In genomic region chr9:130116346-130116745, GRCh38 we compare ENCODE assay signal across 23 cellular contexts. TPM values are rescaled to one million over a fixed set of nuclear protein-coding genes. Genes with fewer than 3 reads are reported as not detected.
DNase-seq lines count a peak whose midpoint lies in the region; ATAC-seq and TF ChIP-seq lines count a peak whose summit lies in the region.
"Had no signal": no experiment of that assay in that cellular context is flagged by ENCODE, and none has a peak within 500 bp of the region (broad histone marks: within the 10 kb centered on the region; RNA-seq: fewer than 3 reads in every experiment).

No MANE protein-coding gene starts in this region.

- H3K27ac ChIP-seq in WERI-Rb-1 (peak overlapping the region; percentile 86), endodermal cell (ENCODE audit: low read depth, low read length) (no peak overlapping the region)
- H3K27ac ChIP-seq: KMS-11 had no signal

- H3K36me3 ChIP-seq in WERI-Rb-1 (peaks cover 6% of the 10 kb centered on the region), endodermal cell (ENCODE audit: control insufficient read depth, insufficient read depth, low read length) (peaks cover 41% of the 10 kb centered on the region)
- H3K36me3 ChIP-seq: BE2C had no signal

- H3K4me3 ChIP-seq in WERI-Rb-1 (ENCODE audit: low read depth, low read length) (no peak overlapping the region), endodermal cell (ENCODE audit: low read length) (no peak overlapping the region)

- POLR2A ChIA-PET in activated CD4-positive, alpha-beta T cell treated with anti-CD3 and anti-CD28 coated beads for 36 hours (lab: Charles Lee): no interaction called here

- WGBS in endodermal cell (ENCODE audit: insufficient coverage in 1 of 2, insufficient read length in 1 of 2), 2 experiments: 93 to 97% methylated on average over 3 to 9 of the region's 9 CpGs

- no peak for ATAC-seq in HG03025 (IDR thresholded peaks at IDR 0.05; ENCODE audit: low FRiP score, unreplicated experiment)
- ATAC-seq in activated CD4-positive, alpha-beta T cell treated with anti-CD3 and anti-CD28 coated beads for 36 hours: no peak
- ATAC-seq: HCT116 had no signal

- CTCF ChIA-PET in activated CD4-positive, alpha-beta T cell treated with anti-CD3 and anti-CD28 coated beads for 36 hours (lab: Charles Lee): interaction anchor here (0.6 to 1.4 kb wide), 7 partner anchors 8 to 974 kb away, joined by 3 to 4 read pairs (median 4); partner anchors contain the start of gene PTGES

- H3K27me3 ChIP-seq in WERI-Rb-1 (ENCODE audit: insufficient read depth, low read depth, severe bottlenecking) (no peaks in the 10 kb centered on the region), endodermal cell (ENCODE audit: control insufficient read depth, insufficient read depth, low read length, poor library complexity, severe bottlenecking) (no peaks in the 10 kb centered on the region)
- H3K27me3 ChIP-seq: BE2C had no signal

- H3K4me1 Mint-ChIP-seq in endodermal cell (peaks cover 30% of the 10 kb centered on the region), nephron progenitor cell (peaks cover 68% of the 10 kb centered on the region)
- H3K4me1 Mint-ChIP-seq in activated CD4-positive, alpha-beta T cell treated with anti-CD3 and anti-CD28 coated beads for 36 hours: peaks cover 10% of the 10 kb centered on the region

- no peaks in the 10 kb centered on the region for H3K4me1 ChIP-seq in endodermal cell (ENCODE audit: control insufficient read depth, insufficient read depth, low read length)

- intact Hi-C loops in activated CD4-positive, alpha-beta T cell treated with anti-CD3 and anti-CD28 coated beads for 36 hours (cut with DNase I, micrococcal nuclease): no loop called here

- H3K9me3 ChIP-seq in WERI-Rb-1 (ENCODE audit: severe bottlenecking): no peaks in the 10 kb centered on the region
- H3K9me3 ChIP-seq in endodermal cell (ENCODE audit: control insufficient read depth, low read length): no peaks in the 10 kb centered on the region
- H3K9me3 ChIP-seq: BE2C had no signal

- DNase-seq in WERI-Rb-1: no peak
- DNase-seq in endodermal cell: no peak
- DNase-seq in nephron progenitor cell: no peak
- no peak for DNase-seq in stimulated activated naive CD4-positive, alpha-beta T cell treated with Interleukin-2 at 50 U/mL for 16 hours (lab: John Stamatoyannopoulos, UW)
- DNase-seq in NCI-H2171 treated with DMSO at 0.1 percent for 48 hours (lab: John Stamatoyannopoulos, UW): no peak
- DNase-seq in activated CD4-positive, alpha-beta T cell treated with anti-CD3 and anti-CD28 coated beads for 36 hours: no peak
- DNase-seq: BE2C; CD4-positive, CD25-positive, alpha-beta regulatory T cell; COR-L47; DMS79 treated with DMSO at 0.1 percent for 48 hours; GOT3; IMR-90; NCI-H1092 treated with DMSO at 0.1 percent for 48 hours; NCI-H146; NCI-H2029 treated with DMSO at 0.1 percent for 48 hours; NCI-H2171; NCI-H446 treated with DMSO at 0.1 percent for 48 hours; NCI-H526 treated with DMSO at 0.1 percent for 48 hours; OCI-M1; Right ventricle myocardium superior had no signal

- H3K27me3 Mint-ChIP-seq in endodermal cell (ENCODE audit: insufficient read depth) (no peaks in the 10 kb centered on the region), nephron progenitor cell (ENCODE audit: low read depth, poor library complexity) (no peaks in the 10 kb centered on the region)
- H3K27me3 Mint-ChIP-seq in activated CD4-positive, alpha-beta T cell treated with anti-CD3 and anti-CD28 coated beads for 36 hours: no peaks in the 10 kb centered on the region
- H3K27me3 Mint-ChIP-seq: CD4-positive, CD25-positive, alpha-beta regulatory T cell had no signal

- H3K36me3 Mint-ChIP-seq in endodermal cell (ENCODE audit: low read depth) (peaks cover 25% of the 10 kb centered on the region), nephron progenitor cell (ENCODE audit: low read depth) (peaks cover 25% of the 10 kb centered on the region)
- H3K36me3 Mint-ChIP-seq in activated CD4-positive, alpha-beta T cell treated with anti-CD3 and anti-CD28 coated beads for 36 hours (ENCODE audit: low read depth): peaks cover 12% of the 10 kb centered on the region

- no peaks in the 10 kb centered on the region for H3K9me3 Mint-ChIP-seq in endodermal cell
- no peaks in the 10 kb centered on the region for H3K9me3 Mint-ChIP-seq in nephron progenitor cell
- H3K9me3 Mint-ChIP-seq in activated CD4-positive, alpha-beta T cell treated with anti-CD3 and anti-CD28 coated beads for 36 hours (ENCODE audit: low read depth): no peaks in the 10 kb centered on the region
- H3K9me3 Mint-ChIP-seq: CD4-positive, CD25-positive, alpha-beta regulatory T cell had no signal

- no peak overlapping the region for H3K4me3 Mint-ChIP-seq in endodermal cell
- no peak overlapping the region for H3K4me3 Mint-ChIP-seq in nephron progenitor cell
- no peak overlapping the region for H3K4me3 Mint-ChIP-seq in activated CD4-positive, alpha-beta T cell treated with anti-CD3 and anti-CD28 coated beads for 36 hours
- H3K4me3 Mint-ChIP-seq: CD4-positive, CD25-positive, alpha-beta regulatory T cell had no signal

- H3K27ac Mint-ChIP-seq in endodermal cell (peak overlapping the region; percentile 60), nephron progenitor cell (peak overlapping the region; percentile 87)
- H3K27ac Mint-ChIP-seq in activated CD4-positive, alpha-beta T cell treated with anti-CD3 and anti-CD28 coated beads for 36 hours: no peak overlapping the region
- H3K27ac Mint-ChIP-seq: CD4-positive, CD25-positive, alpha-beta regulatory T cell had no signal

- H3K9ac ChIP-seq in endodermal cell (ENCODE audit: extremely low read depth, low read length, poor library complexity, severe bottlenecking): no peak overlapping the region
- H3K9ac ChIP-seq: KMS-11 had no signal

- TF ChIP-seq CTCF in WERI-Rb-1 (IDR thresholded peaks at IDR 0.05; ENCODE audit: low read depth, low read length) (no peak), endodermal cell (conservative IDR thresholded peaks at IDR 0.05) (no peak), nephron progenitor cell (IDR thresholded peaks at IDR 0.05) (no peak)

RNA-seq across cellular contexts. Expression of gene NCS1, which starts 55.9 kb away (rescaled TPM):
- total RNA-seq in endodermal cell: 10 to 100 TPM; 40.6 to 47.7 TPM
- polyA plus RNA-seq in endodermal cell (2013, experiment 1 of 2): 26.5 TPM
- 28.0 TPM for polyA plus RNA-seq in endodermal cell (2013, experiment 2 of 2)
- total RNA-seq in activated CD4-positive, alpha-beta T cell treated with anti-CD3 and anti-CD28 coated beads for 36 hours: 10 to 100 TPM; 24.8 to 25.2 TPM
- polyA plus RNA-seq: CD4-positive, CD25-positive, alpha-beta regulatory T cell had no signal
